Comparison of ENCODE assay signal across 15 cellular contexts in genomic region chr2:36479406-36479805, GRCh38.
DNase-seq lines count a peak whose midpoint lies in the region; ATAC-seq, FAIRE-seq and TF ChIP-seq lines count a peak whose summit lies in the region.
"Had no signal": no experiment of that assay in that cellular context is flagged by ENCODE, and none has a peak within 500 bp of the region (broad histone marks: within the 10 kb centered on the region; RNA-seq: fewer than 3 reads in every experiment).

No MANE protein-coding gene starts in this region.

- TF ChIP-seq RAD21 in IMR-90 (IDR thresholded peaks at IDR 0.05; ENCODE audit: low read length): no peak

- ATAC-seq in IMR-90 (ENCODE audit: low read depth) (no peak), GM21423 (IDR thresholded peaks at IDR 0.05; ENCODE audit: unreplicated experiment) (no peak)

- POLR2A ChIA-PET in IMR-90 (lab: Charles Lee; ENCODE audit: unreplicated experiment): no interaction called here

- H4K8ac ChIP-seq in IMR-90 (ENCODE audit: low read depth in 2 of 2, low read length in 2 of 2): peak overlapping the region; percentile 97; a peak in 3 of 4 replicates

- H3K27me3 ChIP-seq in IMR-90 (ENCODE audit: control insufficient read depth, insufficient read depth, low read length) (no peaks in the 10 kb centered on the region), astrocyte (ENCODE audit: insufficient read depth, low read length) (no peaks in the 10 kb centered on the region), transverse colon (no peaks in the 10 kb centered on the region)
- H3K27me3 ChIP-seq: BLaER1 had no signal

- H4K20me1 ChIP-seq in IMR-90 (ENCODE audit: insufficient read depth, low read length): no peaks in the 10 kb centered on the region
- H4K20me1 ChIP-seq in astrocyte (ENCODE audit: insufficient read depth, low read length): no peaks in the 10 kb centered on the region
- H4K20me1 ChIP-seq: BLaER1 had no signal

- H2AFZ ChIP-seq in IMR-90 (replicated peaks; ENCODE audit: low read length, poor library complexity): no peak overlapping the region
- H2AFZ ChIP-seq in astrocyte (ENCODE audit: low read depth, low read length): no peak overlapping the region

- no TSS peak for BruUV-seq in IMR-90 (replicated peaks; lab: Mats Ljungman, UMichigan)

- peak overlapping the region; percentile 99; the same call in 1 of the 2 replicates for H2AK5ac ChIP-seq in IMR-90 (ENCODE audit: low read depth, low read length)

- no peak for TF ChIP-seq EP300 in transverse colon (IDR thresholded peaks at IDR 0.05; ENCODE audit: low read depth)

- no peak for TF ChIP-seq POLR2A in IMR-90 (IDR thresholded peaks at IDR 0.05; ENCODE audit: low read depth, low read length)
- no peak for TF ChIP-seq POLR2A in transverse colon (IDR thresholded peaks at IDR 0.05)

- H3K4me3 ChIP-seq in IMR-90 (ENCODE audit: insufficient read depth, low read depth, low read length) (no peak overlapping the region), astrocyte (ENCODE audit: insufficient read depth, low read depth, low read length) (no peak overlapping the region), transverse colon (no peak overlapping the region)
- H3K4me3 ChIP-seq: BLaER1 had no signal

- DNase-seq in IMR-90: no peak
- no peak for DNase-seq in astrocyte (ENCODE audit: low read depth)
- no peak for DNase-seq in mesothelial cell of epicardium (ENCODE audit: low spot score in 2 of 2, unreplicated experiment in 2 of 2)
- no peak for DNase-seq in transverse colon
- DNase-seq in GM19240 (ENCODE audit: insufficient read length, low spot score): no peak
- DNase-seq in SK-N-DZ (ENCODE audit: low spot score): no peak
- DNase-seq: EL; HCEC 1CT; NCI-H1436 treated with DMSO at 0.1 percent for 48 hours; NCI-H2081 treated with DMSO at 0.1 percent for 48 hours; NCI-H226; NCI-H526 treated with DMSO at 0.1 percent for 48 hours; NK-92 treated with Interleukin-12 subunit alpha and Interleukin-12 subunit beta, amount 100 ng/mL, for 24 hours had no signal

- peak overlapping the region; percentile 99 for H2BK120ac ChIP-seq in IMR-90 (ENCODE audit: low read depth, low read length)

- H3K9ac ChIP-seq in IMR-90 (ENCODE audit: low read depth, low read length) (no peak overlapping the region), astrocyte (ENCODE audit: low read length) (no peak overlapping the region)
- H3K9ac ChIP-seq: BLaER1 had no signal

- H4K5ac ChIP-seq in IMR-90 (ENCODE audit: low read depth, low read length): peak overlapping the region; percentile 34; the same call in 1 of the 2 replicates

- peak overlapping the region; percentile 99 for H3K23ac ChIP-seq in IMR-90 (ENCODE audit: low read depth, low read length)

- intact Hi-C loops in IMR-90 (cut with micrococcal nuclease) (no loop called here), transverse colon (cut with DNase I; ENCODE audit: low total_unique reads) (no loop called here)

- peaks cover 69% of the 10 kb centered on the region for H3K79me2 ChIP-seq in astrocyte (ENCODE audit: insufficient read depth, low read length)

- H3K18ac ChIP-seq in IMR-90 (ENCODE audit: low read depth, low read length): peak overlapping the region; percentile 93; the same call in 1 of the 2 replicates

- H3K79me1 ChIP-seq in IMR-90 (ENCODE audit: low read depth in 1 of 2, low read length in 2 of 2): peaks cover 52 to 65% of the 10 kb centered on the region in 2 experiments

- H3K4me1 ChIP-seq in IMR-90 (ENCODE audit: control insufficient read depth, insufficient read depth, low read length) (peaks cover 36% of the 10 kb centered on the region), astrocyte (ENCODE audit: insufficient read depth, low read length) (peaks cover 31% of the 10 kb centered on the region), transverse colon (peaks cover 4 to 20% (median 16%) of the 10 kb centered on the region in 4 donors)

- peak overlapping the region; percentile 98 for H2BK15ac ChIP-seq in IMR-90 (ENCODE audit: low read depth, low read length)

- H3K4me2 ChIP-seq in IMR-90 (ENCODE audit: low read depth, low read length): no peak overlapping the region
- no peak overlapping the region for H3K4me2 ChIP-seq in astrocyte (ENCODE audit: low read length)
- H3K4me2 ChIP-seq: BLaER1 had no signal

- H3K4me3 Mint-ChIP-seq in astrocyte (ENCODE audit: unreplicated experiment) (no peak overlapping the region), mesothelial cell of epicardium (no peak overlapping the region)

- CTCF ChIA-PET in IMR-90 (lab: Yijun Ruan, JAX): no interaction called here

- dilution Hi-C loops in IMR-90 (cut with HindIII; ENCODE audit: low sequenced_read_pairs, unreplicated experiment): no loop called here

- 97% methylated on average over 11 of the region's 16 CpGs; no CpG with 5 or more reads in 1 of the 2 experiments for WGBS in IMR-90 (ENCODE audit: extremely low coverage in 2 of 2, insufficient read length in 1 of 2), 2 experiments
- 94 to 99% methylated on average over 15 to 16 of the region's 16 CpGs for WGBS in transverse colon (ENCODE audit: low coverage in 1 of 2), 2 donors

- H3K36me3 ChIP-seq in IMR-90 (ENCODE audit: control insufficient read depth, insufficient read depth, low read length) (peaks cover 48% of the 10 kb centered on the region), astrocyte (ENCODE audit: insufficient read depth, low read length) (peaks cover 76% of the 10 kb centered on the region), transverse colon (peaks cover 0 to 36% (median 5%) of the 10 kb centered on the region in 4 donors)

- H2BK20ac ChIP-seq in IMR-90 (ENCODE audit: low read depth, low read length): peak overlapping the region; percentile 99

- no peak for TF ChIP-seq CTCF in IMR-90 (conservative IDR thresholded peaks at IDR 0.05; ENCODE audit: low read depth, low read length)
- no peak for TF ChIP-seq CTCF in astrocyte (IDR thresholded peaks at IDR 0.05; ENCODE audit: insufficient read depth, low read depth, low read length)
- TF ChIP-seq CTCF in mesothelial cell of epicardium (IDR thresholded peaks at IDR 0.05; ENCODE audit: unreplicated experiment): no peak
- TF ChIP-seq CTCF in transverse colon (IDR thresholded peaks at IDR 0.05): no peak

- H3K14ac ChIP-seq in IMR-90 (replicated peaks; ENCODE audit: low read depth, low read length): peak overlapping the region; percentile 99

- 0 out of 2 replicates have a peak overlapping the region, but pooled peaks have one; percentile 83 for H3K56ac ChIP-seq in IMR-90 (ENCODE audit: extremely low read depth, insufficient read depth, low read length)

- H4K91ac ChIP-seq in IMR-90 (ENCODE audit: insufficient read depth, low read depth, low read length): peak overlapping the region; percentile 99

- in situ Hi-C loops in IMR-90 (cut with MboI; ENCODE audit: low sequenced_read_pairs) (no loop called here), transverse colon (cut with MboI; ENCODE audit: low pct_ligation_motif_present in 1 of 4, low pct_unique_long_range_greater_than_20kb in 1 of 4, low sequenced_read_pairs in 3 of 4) (loop anchor here in 1 of 4 donors (25.0 kb wide), 1 partner anchor 117 kb away; the partner anchor contains the start of gene CRIM1)

- peaks cover 33% of the 10 kb centered on the region for H3K9me3 Mint-ChIP-seq in astrocyte (ENCODE audit: unreplicated experiment)
- H3K9me3 Mint-ChIP-seq in mesothelial cell of epicardium: peaks cover 17% of the 10 kb centered on the region

- peaks cover 77% of the 10 kb centered on the region for H3K36me3 Mint-ChIP-seq in astrocyte (ENCODE audit: low read depth, unreplicated experiment)
- peaks cover 62% of the 10 kb centered on the region for H3K36me3 Mint-ChIP-seq in mesothelial cell of epicardium

- H2BK5ac ChIP-seq in IMR-90 (ENCODE audit: low read depth, low read length, poor library complexity, severe bottlenecking): peak overlapping the region; percentile 99

- peak overlapping the region; percentile 96; the same call in 1 of the 2 replicates for H3K27ac ChIP-seq in IMR-90 (ENCODE audit: insufficient read depth, low read length)
- peak overlapping the region; percentile 82 for H3K27ac ChIP-seq in astrocyte (ENCODE audit: low read depth, low read length)
- peak overlapping the region in 3 of 4 donors; percentile 55 to 77 (median 70) for H3K27ac ChIP-seq in transverse colon
- H3K27ac ChIP-seq: BLaER1 had no signal

- peak overlapping the region; percentile 100 for H3K4ac ChIP-seq in IMR-90 (ENCODE audit: low read depth, low read length)

- H3K9me1 ChIP-seq in IMR-90 (ENCODE audit: insufficient read depth, low read length): peaks cover 26% of the 10 kb centered on the region

- H3K4me1 Mint-ChIP-seq in astrocyte (ENCODE audit: low read depth, unreplicated experiment) (peaks cover 34% of the 10 kb centered on the region), mesothelial cell of epicardium (peaks cover 36% of the 10 kb centered on the region)

- H3K27me3 Mint-ChIP-seq in astrocyte (ENCODE audit: low read depth, unreplicated experiment) (no peaks in the 10 kb centered on the region), mesothelial cell of epicardium (ENCODE audit: low read depth) (no peaks in the 10 kb centered on the region)

- no peak overlapping the region for H2AK9ac ChIP-seq in IMR-90 (replicated peaks; ENCODE audit: low read depth, low read length, poor library complexity)

- FAIRE-seq in astrocyte (lab: Jason Lieb, UNC): no peak

- peaks cover 10% of the 10 kb centered on the region for H3K9me3 ChIP-seq in IMR-90 (ENCODE audit: control insufficient read depth, insufficient read depth, low read length)
- peaks cover 5% of the 10 kb centered on the region for H3K9me3 ChIP-seq in astrocyte (ENCODE audit: insufficient read depth, low read depth, low read length)
- H3K9me3 ChIP-seq in transverse colon: peaks cover 0 to 16% of the 10 kb centered on the region in 2 donors

- no peak overlapping the region for H3K27ac Mint-ChIP-seq in astrocyte (ENCODE audit: unreplicated experiment)
- peak overlapping the region; percentile 95 for H3K27ac Mint-ChIP-seq in mesothelial cell of epicardium

TF ChIP-seq in IMR-90, 13 proteins besides CTCF, POLR2A, EP300 and RAD21:
- TF ChIP-seq FOS (IDR thresholded peaks at IDR 0.05; ENCODE audit: low read depth, low read length): no peak
- TF ChIP-seq CHD1 (IDR thresholded peaks at IDR 0.05; ENCODE audit: low read depth, low read length): no peak
- no peak for TF ChIP-seq USF2 (IDR thresholded peaks at IDR 0.05; ENCODE audit: low read depth, low read length)
- TF ChIP-seq NFE2L2 (IDR thresholded peaks at IDR 0.05; ENCODE audit: low read depth, low read length): no peak
- no peak for TF ChIP-seq BHLHE40 (IDR thresholded peaks at IDR 0.05; ENCODE audit: low read depth, low read length)
